Comparison of ENCODE assay signal across 9 cellular contexts in genomic region chr2:86703704-86704370, GRCh38. TPM values are rescaled to one million over a fixed set of nuclear protein-coding genes. Genes with fewer than 3 reads are reported as not detected.
DNase-seq lines count a peak whose midpoint lies in the region; ATAC-seq and TF ChIP-seq lines count a peak whose summit lies in the region.
"Had no signal": no experiment of that assay in that cellular context is flagged by ENCODE, and none has a peak within 500 bp of the region (broad histone marks: within the 10 kb centered on the region; RNA-seq: fewer than 3 reads in every experiment).

No MANE protein-coding gene starts in this region.

- no peak overlapping the region for H3K4ac ChIP-seq in neuronal stem cell (ENCODE audit: low read length)

- peak; percentile 52 for DNase-seq in Daoy (ENCODE audit: low read depth)
- peak; percentile 90 for DNase-seq in NCI-H345 (lab: John Stamatoyannopoulos, UW)
- DNase-seq in neuronal stem cell (ENCODE audit: low spot score) = no peak
- DNase-seq in UCSD-AML1 (lab: John Stamatoyannopoulos, UW; ENCODE audit: unreplicated experiment) = no peak
- DNase-seq in activated CD8-positive, alpha-beta memory T cell treated with anti-CD3 and anti-CD28 coated beads for 24 hours = no peak
- no peak for DNase-seq in GM10266 (ENCODE audit: extremely low spot score)

- H2BK120ac ChIP-seq in neuronal stem cell (ENCODE audit: low read depth, low read length) = no peak overlapping the region

- H3K36me3 ChIP-seq in duodenal mucosa (ENCODE audit: control insufficient read depth in 1 of 2, insufficient read depth in 2 of 2, low read length in 2 of 2) (no peaks in the 10 kb centered on the region), neuronal stem cell (replicated peaks in 1 of 2; ENCODE audit: control insufficient read depth in 2 of 2, insufficient read depth in 2 of 2, low read length in 2 of 2) (no peaks in the 10 kb centered on the region), gastroesophageal sphincter (no peaks in the 10 kb centered on the region)

- H2BK5ac ChIP-seq in neuronal stem cell (ENCODE audit: low read length) = no peak overlapping the region

- WGBS in neuronal stem cell (ENCODE audit: extremely low coverage in 2 of 2, insufficient read length in 2 of 2, insufficient replicate concordance in 1 of 2), 2 donors = no CpG with 5 or more reads among the region's 14 CpGs
- WGBS in gastroesophageal sphincter (ENCODE audit: low coverage in 1 of 2), 2 donors = 50 to 65% methylated on average over 8 to 13 of the region's 14 CpGs

- no peak for TF ChIP-seq EP300 in gastroesophageal sphincter (IDR thresholded peaks at IDR 0.05)

- no peak overlapping the region for H3K14ac ChIP-seq in neuronal stem cell (ENCODE audit: low read length)

- H2AK5ac ChIP-seq in neuronal stem cell (ENCODE audit: low read depth, low read length) = no peak overlapping the region

- no peak for ATAC-seq in gastroesophageal sphincter
- ATAC-seq: GM12878 had no signal

- H3K9me3 ChIP-seq in duodenal mucosa (ENCODE audit: control insufficient read depth in 1 of 2, low read length in 2 of 2) = no peaks in the 10 kb centered on the region
- no peaks in the 10 kb centered on the region for H3K9me3 ChIP-seq in neuronal stem cell (replicated peaks in 1 of 2; ENCODE audit: control insufficient read depth in 2 of 2, insufficient read depth in 1 of 2, low read depth in 1 of 2, low read length in 2 of 2)
- H3K9me3 ChIP-seq in gastroesophageal sphincter = no peaks in the 10 kb centered on the region

- H3K9ac ChIP-seq in duodenal mucosa (ENCODE audit: low read depth in 1 of 2, low read length in 2 of 2) (no peak overlapping the region), neuronal stem cell (ENCODE audit: low read depth, low read length, poor library complexity) (no peak overlapping the region)

- H3K27me3 ChIP-seq in duodenal mucosa (ENCODE audit: control insufficient read depth in 1 of 2, insufficient read depth in 2 of 2, low read length in 2 of 2) = no peaks in the 10 kb centered on the region
- no peaks in the 10 kb centered on the region for H3K27me3 ChIP-seq in neuronal stem cell (ENCODE audit: control insufficient read depth in 3 of 3, insufficient read depth in 3 of 3, low read depth in 1 of 3, low read length in 3 of 3)
- no peaks in the 10 kb centered on the region for H3K27me3 ChIP-seq in gastroesophageal sphincter

- no peaks in the 10 kb centered on the region for H3K79me1 ChIP-seq in neuronal stem cell (ENCODE audit: low read depth, low read length)

- TF ChIP-seq POLR2A in gastroesophageal sphincter (IDR thresholded peaks at IDR 0.05) = no peak

- no peak overlapping the region for H2BK12ac ChIP-seq in neuronal stem cell (ENCODE audit: low read length)

- H3K4me1 ChIP-seq in duodenal mucosa (ENCODE audit: control insufficient read depth in 1 of 2, insufficient read depth in 2 of 2, low read length in 2 of 2) (peaks cover 11 to 24% of the 10 kb centered on the region in 2 donors), neuronal stem cell (ENCODE audit: control insufficient read depth in 2 of 2, insufficient read depth in 1 of 2, low read depth in 1 of 2, low read length in 2 of 2) (peaks cover 3 to 6% of the 10 kb centered on the region in 2 donors), gastroesophageal sphincter (peaks cover 0 to 7% (median 0%) of the 10 kb centered on the region in 3 donors)

- H3K18ac ChIP-seq in neuronal stem cell (ENCODE audit: low read length) = no peak overlapping the region

- no peak overlapping the region for H3K23ac ChIP-seq in neuronal stem cell (ENCODE audit: low read depth, low read length, poor library complexity)

- H2AFZ ChIP-seq in neuronal stem cell (ENCODE audit: low read length) = peak overlapping the region; percentile 85

- H3K4me2 ChIP-seq in neuronal stem cell (ENCODE audit: insufficient read depth, low read length, poor library complexity, severe bottlenecking) = no peak overlapping the region

- H3K27ac ChIP-seq in duodenal mucosa (ENCODE audit: low read depth, low read length) (no peak overlapping the region), neuronal stem cell (replicated peaks; ENCODE audit: low read length) (no peak overlapping the region), gastroesophageal sphincter (no peak overlapping the region)

- no peak overlapping the region for H2BK15ac ChIP-seq in neuronal stem cell (ENCODE audit: low read length)

- no peak overlapping the region for H4K91ac ChIP-seq in neuronal stem cell (ENCODE audit: low read depth, low read length, poor library complexity)

- H3K4me3 ChIP-seq in duodenal mucosa (ENCODE audit: low read depth in 1 of 2, low read length in 2 of 2) (peak overlapping the region; percentile 8 to 9), neuronal stem cell (ENCODE audit: low read length in 2 of 2) (peak overlapping the region in 1 of 2 donors; percentile 7), gastroesophageal sphincter (no peak overlapping the region)
- H3K4me3 ChIP-seq: GM12878 had no signal

- no peak for TF ChIP-seq CTCF in gastroesophageal sphincter (IDR thresholded peaks at IDR 0.05)
- no peak for TF ChIP-seq CTCF in GM10266 (IDR thresholded peaks at IDR 0.05; ENCODE audit: control insufficient read depth, insufficient read depth, low read depth, missing control alignments)

- no peak overlapping the region for H4K8ac ChIP-seq in neuronal stem cell (ENCODE audit: low read depth, low read length)

RNA-seq across cellular contexts. Expression of gene RMND5A, which starts 16.3 kb away (rescaled TPM):
- 33.5 and 33.9 TPM in 2 replicates for total RNA-seq in Daoy (2014; rRNA removed; shearing (Covaris generic))
- 27.7 TPM for polyA plus RNA-seq in neuronal stem cell (2013, experiment 1 of 2)
- 27.7 TPM for polyA plus RNA-seq in neuronal stem cell (2013, experiment 2 of 2)
- 10 to 100 TPM; 44.8 to 75.6 (median 61.1) TPM for total RNA-seq in gastroesophageal sphincter

Comparison
In these comparisons a context has a peak if more than half of its experiments do, and no peak if none do; other contexts are left out.
1. DNase-seq: peak in Daoy (single experiment) and NCI-H345 (single experiment); none in neuronal stem cell (single experiment), UCSD-AML1 (single experiment), activated CD8-positive, alpha-beta memory T cell treated with anti-CD3 and anti-CD28 coated beads for 24 hours (single experiment) and GM10266 (single experiment).
2. H3K4me3 ChIP-seq: peak in duodenal mucosa (2 of 2); none in gastroesophageal sphincter (0 of 2).